Comparison of ENCODE assay signal across 8 cellular contexts in the genomic region with DNA sequence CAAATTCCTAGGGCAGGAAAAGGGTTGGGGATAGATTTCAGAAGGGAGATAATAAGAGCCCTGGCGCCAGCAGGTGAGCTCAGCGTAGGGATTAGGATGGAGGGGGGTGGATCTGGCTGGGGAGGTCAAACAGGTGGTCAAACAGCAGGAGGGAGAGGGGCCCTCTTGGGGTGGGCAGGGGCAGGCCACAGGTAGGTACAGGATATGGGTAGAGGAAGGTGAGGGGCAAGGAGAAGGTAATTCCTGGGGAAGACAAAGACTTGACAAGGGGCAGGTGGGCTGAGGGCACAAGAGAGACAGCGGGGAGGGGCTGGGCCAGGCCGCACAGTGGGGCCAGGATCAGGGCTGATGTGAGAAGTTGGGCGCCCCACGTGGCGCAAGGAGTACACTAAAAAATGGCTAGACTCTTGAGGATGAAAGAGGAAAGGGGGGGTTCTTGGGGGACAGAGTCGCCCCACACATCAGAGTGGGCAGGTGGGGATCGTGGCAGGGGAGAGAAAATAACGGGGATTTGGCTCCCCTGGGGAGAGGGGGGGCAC. TPM values are rescaled to one million over a fixed set of nuclear protein-coding genes. Genes with fewer than 3 reads are reported as not detected.
DNase-seq lines count a peak whose midpoint lies in the region; ATAC-seq and TF ChIP-seq lines count a peak whose summit lies in the region.

No MANE protein-coding gene starts in this region.

- TF ChIP-seq CTCF in LNCaP clone FGC (IDR thresholded peaks at IDR 0.05; ENCODE audit: control insufficient read depth, extremely low read depth, insufficient read depth) (peak; percentile 51), WI38 (IDR thresholded peaks at IDR 0.05; ENCODE audit: low read depth, low read length) (peak; percentile 8; the same call in 1 of the 2 replicates), lung (IDR thresholded peaks at IDR 0.05; ENCODE audit: control extremely low read depth, extremely low read depth) (no peak)

- H3K9me3 Mint-ChIP-seq in stimulated activated naive CD8-positive, alpha-beta T cell treated with anti-CD3 and anti-CD28 coated beads, Interleukin-15, amount 100 ng/mL, for 72 hours: no peaks in the 10 kb centered on the region

- H3K27ac ChIP-seq in lung (ENCODE audit: low read depth in 1 of 2, low read length in 1 of 2): peak overlapping the region; percentile 84 to 89

- peak overlapping the region; percentile 95 to 99 for H3K27ac Mint-ChIP-seq in stimulated activated naive CD8-positive, alpha-beta T cell treated with anti-CD3 and anti-CD28 coated beads, Interleukin-15, amount 100 ng/mL, for 72 hours

- H3K27me3 Mint-ChIP-seq in stimulated activated naive CD8-positive, alpha-beta T cell treated with anti-CD3 and anti-CD28 coated beads, Interleukin-15, amount 100 ng/mL, for 72 hours: no peaks in the 10 kb centered on the region

- H3K36me3 ChIP-seq in lung (ENCODE audit: control insufficient read depth in 2 of 2, insufficient read depth in 2 of 2, low read length in 2 of 2): peaks cover 4 to 13% of the 10 kb centered on the region in 2 donors

- 10 to 18% methylated on average over 9 to 10 of the region's 10 CpGs for WGBS in lung, 2 donors

- no peaks in the 10 kb centered on the region for H3K27me3 ChIP-seq in lung (ENCODE audit: control insufficient read depth, insufficient read depth)

- H3K4me3 Mint-ChIP-seq in stimulated activated naive CD8-positive, alpha-beta T cell treated with anti-CD3 and anti-CD28 coated beads, Interleukin-15, amount 100 ng/mL, for 72 hours: peak overlapping the region; percentile 97 to 98

- DNase-seq in GM03348 (ENCODE audit: low spot score): peak; percentile 82
- no peak for DNase-seq in LNCaP clone FGC (ENCODE audit: low read depth)
- DNase-seq in dedifferentiated amniotic fluid mesenchymal stem cell (ENCODE audit: extremely low spot score): peak; percentile 19
- no peak for DNase-seq in lung (ENCODE audit: low spot score)
- DNase-seq in stimulated activated naive CD8-positive, alpha-beta T cell treated with anti-CD3 and anti-CD28 coated beads, Interleukin-15, amount 100 ng/mL, for 72 hours: peak; percentile 52 to 68

- peaks cover 58% of the 10 kb centered on the region for H3K4me1 Mint-ChIP-seq in stimulated activated naive CD8-positive, alpha-beta T cell treated with anti-CD3 and anti-CD28 coated beads, Interleukin-15, amount 100 ng/mL, for 72 hours

- ATAC-seq in lung (ENCODE audit: insufficient read depth, low FRiP score): no peak
- ATAC-seq in stimulated activated naive CD8-positive, alpha-beta T cell treated with anti-CD3 and anti-CD28 coated beads, Interleukin-15, amount 100 ng/mL, for 72 hours: peak; percentile 10
- no peak for ATAC-seq in HG03378 (IDR thresholded peaks at IDR 0.05; ENCODE audit: unreplicated experiment)
- ATAC-seq in GM21528 (IDR thresholded peaks at IDR 0.05; ENCODE audit: low FRiP score, unreplicated experiment): no peak

- H3K4me3 ChIP-seq in LNCaP clone FGC (ENCODE audit: low read depth, low read length) (peak overlapping the region; percentile 95), WI38 (ENCODE audit: low read depth, low read length) (peak overlapping the region; percentile 92), lung (peak overlapping the region; percentile 88)

- no peaks in the 10 kb centered on the region for H3K9me3 ChIP-seq in lung (ENCODE audit: control insufficient read depth in 2 of 2, insufficient read depth in 1 of 2, low read length in 1 of 2)

- H3K4me1 ChIP-seq in lung (ENCODE audit: control insufficient read depth in 2 of 2, insufficient read depth in 2 of 2, low read length in 2 of 2): peaks cover 0 to 13% of the 10 kb centered on the region in 2 donors

RNA-seq across cellular contexts. Expression of gene KRI1, which starts 0.7 kb away (rescaled TPM):
- total RNA-seq in lung: 10 to 100 TPM; 12.8 to 26.0 TPM
- polyA plus RNA-seq in lung: 10 to 100 TPM; 16.6 to 21.5 TPM

RNA-seq across cellular contexts. Expression of gene CDKN2D, which starts 3.7 kb away (rescaled TPM):
- 10 to 100 TPM; 12.5 to 14.3 TPM for total RNA-seq in lung
- polyA plus RNA-seq in lung: 10 to 100 TPM; 13.5 to 74.9 TPM

RNA-seq across cellular contexts. Expression of gene ATG4D, which starts 21.4 kb away (rescaled TPM):
- total RNA-seq in lung: 10 to 100 TPM; 13.4 to 34.0 TPM
- polyA plus RNA-seq in lung: 10 to 100 TPM; 26.0 to 28.8 TPM

RNA-seq across cellular contexts. Expression of gene AP1M2, which starts 22.0 kb away (rescaled TPM):
- 10 to 100 TPM; 40.2 to 57.6 TPM for total RNA-seq in lung
- 10 to 100 TPM; 31.6 to 70.9 TPM for polyA plus RNA-seq in lung

RNA-seq across cellular contexts. Expression of gene S1PR5, which starts 47.9 kb away (rescaled TPM):
- 1 to 10 TPM in 1 of 2 donors, under 1 TPM in 1; 0.26 to 1.2 TPM for total RNA-seq in lung
- 1 to 10 TPM in 1 of 2 donors, under 1 TPM in 1; 0.55 to 1.4 TPM for polyA plus RNA-seq in lung

Comparison
In these comparisons a context has a peak if more than half of its experiments do, and no peak if none do; other contexts are left out.
1. DNase-seq: peak in GM03348 (single experiment), dedifferentiated amniotic fluid mesenchymal stem cell (single experiment) and stimulated activated naive CD8-positive, alpha-beta T cell treated with anti-CD3 and anti-CD28 coated beads, Interleukin-15, amount 100 ng/mL, for 72 hours (2 of 2); none in LNCaP clone FGC (single experiment) and lung (single experiment).
2. Peak in every context shown above with its lines, with median percentiles within 50 percentile points of each other: H3K4me3 ChIP-seq.